ENCODE assay signal across 8 cellular contexts in genomic region chr16:52069866-52070265, GRCh38.
A peak's percentile ranks its signal among the peaks of the same experiment; 100 is the strongest.
DNase-seq lines count a peak whose midpoint lies in the region; ATAC-seq and TF ChIP-seq lines count a peak whose summit lies in the region.

No MANE protein-coding gene starts in this region.

- TF ChIP-seq CTCF in colonic mucosa (IDR thresholded peaks at IDR 0.05): peak; percentile 29

- H3K9me3 ChIP-seq in colonic mucosa (no peaks in the 10 kb centered on the region), neuron (ENCODE audit: low read length) (no peaks in the 10 kb centered on the region)

- intact Hi-C loops in colonic mucosa (cut with DNase I): loop anchor here (5.0 kb wide), 2 partner anchors 842 to 952 kb away; no protein-coding TSS in a partner anchor

- no peaks in the 10 kb centered on the region for H3K4me1 ChIP-seq in colonic mucosa
- H3K4me1 ChIP-seq in neuron (ENCODE audit: insufficient read depth, low read length): peaks cover 9% of the 10 kb centered on the region

- CTCF ChIA-PET in activated CD4-positive, alpha-beta T cell treated with anti-CD3 and anti-CD28 coated beads, Interleukin-2, amount 10 ng/mL, durations not matched to agents 7 days and 5 days (lab: Charles Lee): no interaction called here

- H3K27me3 Mint-ChIP-seq in activated T-cell treated with anti-CD3 and anti-CD28 coated beads, Interleukin-2, amount 50 U/mL, for 24 hours: no peaks in the 10 kb centered on the region
- H3K27me3 Mint-ChIP-seq in activated CD4-positive, alpha-beta T cell treated with anti-CD3 and anti-CD28 coated beads, Interleukin-2, amount 10 ng/mL, durations not matched to agents 7 days and 5 days: no peaks in the 10 kb centered on the region

- H3K4me1 Mint-ChIP-seq in activated T-cell treated with anti-CD3 and anti-CD28 coated beads, Interleukin-2, amount 50 U/mL, for 24 hours (ENCODE audit: low read depth): no peaks in the 10 kb centered on the region
- no peaks in the 10 kb centered on the region for H3K4me1 Mint-ChIP-seq in activated CD4-positive, alpha-beta T cell treated with anti-CD3 and anti-CD28 coated beads, Interleukin-2, amount 10 ng/mL, durations not matched to agents 7 days and 5 days

- peaks cover 11% of the 10 kb centered on the region for H3K9me3 Mint-ChIP-seq in activated T-cell treated with anti-CD3 and anti-CD28 coated beads, Interleukin-2, amount 50 U/mL, for 24 hours
- no peaks in the 10 kb centered on the region for H3K9me3 Mint-ChIP-seq in activated CD4-positive, alpha-beta T cell treated with anti-CD3 and anti-CD28 coated beads, Interleukin-2, amount 10 ng/mL, durations not matched to agents 7 days and 5 days

- DNase-seq in G401 (ENCODE audit: low spot score) (peak; percentile 6), NCI-H2196 treated with DMSO at 0.1 percent for 48 hours (lab: John Stamatoyannopoulos, UW; ENCODE audit: unreplicated experiment) (peak; percentile 21), colonic mucosa (no peak), NOMO-1 (lab: John Stamatoyannopoulos, UW; ENCODE audit: unreplicated experiment in 2 of 2) (no peak)
- no peak for DNase-seq in activated T-cell treated with anti-CD3 and anti-CD28 coated beads, Interleukin-2, amount 50 U/mL, for 24 hours
- DNase-seq in activated CD4-positive, alpha-beta T cell treated with anti-CD3 and anti-CD28 coated beads, Interleukin-2, amount 10 ng/mL, durations not matched to agents 7 days and 5 days: no peak

- H3K4me3 ChIP-seq in colonic mucosa (no peak overlapping the region), neuron (ENCODE audit: low read length) (no peak overlapping the region)

- in situ Hi-C loops in G401 (cut with HindIII; ENCODE audit: low sequenced_read_pairs): no loop called here

- H3K27me3 ChIP-seq in colonic mucosa: no peaks in the 10 kb centered on the region
- H3K27me3 ChIP-seq in neuron (ENCODE audit: insufficient read depth, low read length): no peaks in the 10 kb centered on the region

- no peak overlapping the region for H3K27ac ChIP-seq in colonic mucosa

- no peak overlapping the region for H3K27ac Mint-ChIP-seq in activated T-cell treated with anti-CD3 and anti-CD28 coated beads, Interleukin-2, amount 50 U/mL, for 24 hours
- no peak overlapping the region for H3K27ac Mint-ChIP-seq in activated CD4-positive, alpha-beta T cell treated with anti-CD3 and anti-CD28 coated beads, Interleukin-2, amount 10 ng/mL, durations not matched to agents 7 days and 5 days

- no peak overlapping the region for H3K9ac ChIP-seq in colonic mucosa (ENCODE audit: low read depth in 2 of 2, low read length in 2 of 2)

- no peaks in the 10 kb centered on the region for H3K36me3 ChIP-seq in colonic mucosa
- H3K36me3 ChIP-seq in neuron (ENCODE audit: insufficient read depth, low read length): no peaks in the 10 kb centered on the region

- no peaks in the 10 kb centered on the region for H3K36me3 Mint-ChIP-seq in activated T-cell treated with anti-CD3 and anti-CD28 coated beads, Interleukin-2, amount 50 U/mL, for 24 hours (ENCODE audit: low read depth)
- H3K36me3 Mint-ChIP-seq in activated CD4-positive, alpha-beta T cell treated with anti-CD3 and anti-CD28 coated beads, Interleukin-2, amount 10 ng/mL, durations not matched to agents 7 days and 5 days (ENCODE audit: low read depth): no peaks in the 10 kb centered on the region

- H3K4me3 Mint-ChIP-seq in activated T-cell treated with anti-CD3 and anti-CD28 coated beads, Interleukin-2, amount 50 U/mL, for 24 hours: no peak overlapping the region
- H3K4me3 Mint-ChIP-seq in activated CD4-positive, alpha-beta T cell treated with anti-CD3 and anti-CD28 coated beads, Interleukin-2, amount 10 ng/mL, durations not matched to agents 7 days and 5 days: no peak overlapping the region

- ATAC-seq in GM19452 (IDR thresholded peaks at IDR 0.05; ENCODE audit: unreplicated experiment): no peak

- peak overlapping the region; percentile 84 for H2AFZ ChIP-seq in neuron (ENCODE audit: low read depth, low read length)

- POLR2A ChIA-PET in activated CD4-positive, alpha-beta T cell treated with anti-CD3 and anti-CD28 coated beads, Interleukin-2, amount 10 ng/mL, durations not matched to agents 7 days and 5 days (lab: Charles Lee): no interaction called here

Comparison
In these comparisons a context has a peak if more than half of its experiments do, and no peak if none do; other contexts are left out.
1. DNase-seq: peak in G401 (single experiment) and NCI-H2196 treated with DMSO at 0.1 percent for 48 hours (single experiment); none in colonic mucosa (single experiment), activated T-cell treated with anti-CD3 and anti-CD28 coated beads, Interleukin-2, amount 50 U/mL, for 24 hours (single experiment), activated CD4-positive, alpha-beta T cell treated with anti-CD3 and anti-CD28 coated beads, Interleukin-2, amount 10 ng/mL, durations not matched to agents 7 days and 5 days (single experiment) and NOMO-1 (0 of 2).